In the genomic region with DNA sequence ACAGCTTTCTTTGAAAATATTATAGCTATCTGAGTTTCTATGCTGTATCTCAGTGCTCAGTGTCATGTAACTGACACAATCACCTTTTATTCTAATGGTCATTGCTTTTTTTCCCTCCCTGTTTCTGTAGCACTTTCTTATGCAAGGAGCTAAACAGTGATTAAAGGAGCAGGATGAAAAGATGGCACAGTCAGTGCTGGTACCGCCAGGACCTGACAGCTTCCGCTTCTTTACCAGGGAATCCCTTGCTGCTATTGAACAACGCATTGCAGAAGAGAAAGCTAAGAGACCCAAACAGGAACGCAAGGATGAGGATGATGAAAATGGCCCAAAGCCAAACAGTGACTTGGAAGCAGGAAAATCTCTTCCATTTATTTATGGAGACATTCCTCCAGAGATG, we compare ENCODE assay signal across 18 cellular contexts. TPM values are rescaled to one million over a fixed set of nuclear protein-coding genes. Genes with fewer than 3 reads are reported as not detected.
"Had no signal": no experiment of that assay in that cellular context is flagged by ENCODE, and none has a peak within 500 bp of the region (broad histone marks: within the 10 kb centered on the region; RNA-seq: fewer than 3 reads in every experiment).

No MANE protein-coding gene starts in this region.

- H3K9me3 ChIP-seq: lower lobe of right lung, psoas muscle, sigmoid colon, stomach, testis, tibial artery had no signal

- ATAC-seq: left ventricle myocardium superior; lower lobe of right lung; naive thymus-derived CD8-positive, alpha-beta T cell; psoas muscle; right cardiac atrium; stimulated activated effector memory CD8-positive, alpha-beta T cell treated with anti-CD3 and anti-CD28 coated beads, Interleukin-12 subunit alpha, Interleukin-12 subunit beta, amount 100 ng/mL, for 72 hours had no signal

- H3K36me3 ChIP-seq: lower lobe of right lung, sigmoid colon, stomach, tibial artery had no signal

- H3K27ac ChIP-seq: lower lobe of right lung, psoas muscle, sigmoid colon, stomach, testis, tibial artery had no signal

- H3K4me1 ChIP-seq: lower lobe of right lung, psoas muscle, testis had no signal

- H3K4me3 ChIP-seq: lower lobe of right lung, psoas muscle, sigmoid colon, stomach, testis, tibial artery had no signal

- DNase-seq: cortex of kidney; effector CD4-positive, alpha-beta T cell; immature natural killer cell; left ventricle myocardium superior; lower lobe of right lung; naive thymus-derived CD8-positive, alpha-beta T cell; nephron progenitor cell; psoas muscle; right cardiac atrium; sigmoid colon; stimulated activated CD4-positive, alpha-beta T cell treated with anti-CD3 and anti-CD28 coated beads, Interleukin-2, amount 100 ng/mL, for 24 hours; stimulated activated CD4-positive, alpha-beta T cell treated with anti-CD3 and anti-CD28 coated beads, Interleukin-4, amount 100 ng/mL, for 24 hours; stimulated activated naive CD4-positive, alpha-beta T cell treated with Interleukin-2 at 50 U/mL for 16 hours; stomach; testis; tibial artery had no signal

- H3K27me3 ChIP-seq: sigmoid colon, stomach, testis, tibial artery had no signal

RNA-seq across cellular contexts. Expression of a gene that starts 56.4 kb away (rescaled TPM):
- total RNA-seq: naive thymus-derived CD8-positive, alpha-beta T cell; psoas muscle; skeletal muscle tissue had no signal
- polyA plus RNA-seq: immature natural killer cell; naive thymus-derived CD8-positive, alpha-beta T cell had no signal
